Comparison of ENCODE assay signal across 19 cellular contexts in the genomic region with DNA sequence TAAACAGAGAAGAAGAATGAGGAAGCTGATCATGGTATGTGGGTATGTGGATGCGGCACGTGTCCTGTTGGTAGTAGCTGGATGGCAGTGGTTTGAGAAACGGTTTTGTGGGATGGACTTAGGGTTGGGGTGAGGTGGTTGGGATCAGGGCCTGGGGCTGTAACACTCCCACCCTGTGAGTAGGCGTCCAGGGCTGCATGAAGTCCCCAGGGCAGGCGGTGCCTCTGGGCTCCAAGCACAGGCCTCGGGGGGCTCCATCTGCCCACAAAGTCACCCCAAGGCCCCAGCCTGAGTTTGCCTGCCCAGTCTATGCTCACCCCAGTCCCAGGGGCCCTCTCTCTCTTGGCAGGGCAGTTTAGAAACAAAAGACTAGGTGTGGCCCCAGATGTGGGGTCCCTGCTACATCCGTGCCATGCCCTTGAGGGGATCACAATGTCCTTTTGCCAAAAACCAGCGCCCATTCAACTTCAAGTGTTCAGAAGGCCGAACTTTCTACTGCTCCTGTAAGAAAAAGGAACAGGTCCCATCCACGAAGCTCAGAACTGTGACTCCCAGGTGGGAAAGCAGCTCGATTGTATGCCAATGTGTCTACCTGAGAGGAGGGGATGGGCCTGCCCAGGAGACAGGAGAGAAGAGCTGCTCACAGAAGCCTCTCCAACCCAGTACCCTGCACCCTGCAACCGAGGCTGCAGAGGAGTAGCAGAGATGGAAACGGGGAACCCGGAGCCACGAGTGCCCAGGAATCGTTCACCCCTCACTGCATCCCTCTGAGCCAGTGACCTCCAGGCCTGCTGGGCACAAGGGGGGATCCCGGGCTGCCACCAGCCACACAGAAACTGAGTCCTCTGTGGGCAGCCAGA.
DNase-seq lines count a peak whose midpoint lies in the region; TF ChIP-seq lines count a peak whose summit lies in the region.
"Had no signal": no experiment of that assay in that cellular context is flagged by ENCODE, and none has a peak within 500 bp of the region (broad histone marks: within the 10 kb centered on the region; RNA-seq: fewer than 3 reads in every experiment).

No MANE protein-coding gene starts in this region.

- no peak overlapping the region for H3K23ac ChIP-seq in neuronal stem cell (ENCODE audit: low read depth, low read length, poor library complexity)

- H4K8ac ChIP-seq in neuronal stem cell (ENCODE audit: low read depth, low read length): no peak overlapping the region

- no CpG with 5 or more reads among the region's 17 CpGs for WGBS in neuronal stem cell (ENCODE audit: extremely low coverage in 2 of 2, insufficient read length in 2 of 2, insufficient replicate concordance in 1 of 2), 2 donors

- no peak overlapping the region for H3K14ac ChIP-seq in neuronal stem cell (ENCODE audit: low read length)

- no peak overlapping the region for H3K9ac ChIP-seq in neuronal stem cell (ENCODE audit: low read depth, low read length, poor library complexity)
- H3K9ac ChIP-seq: BLaER1 had no signal

- H2BK120ac ChIP-seq in neuronal stem cell (ENCODE audit: low read depth, low read length): no peak overlapping the region

- peak overlapping the region; percentile 5 for H2AK5ac ChIP-seq in neuronal stem cell (ENCODE audit: low read depth, low read length)

- DNase-seq in activated CD8-positive, alpha-beta memory T cell treated with anti-CD3 and anti-CD28 coated beads for 24 hours: peak; percentile 40
- DNase-seq in activated CD8-positive, alpha-beta memory T cell treated with anti-CD3 and anti-CD28 coated beads, Interleukin-2, amount 50 U/mL, for 4 hours: no peak
- DNase-seq in islet precursor cell (peak; percentile 31), neuronal stem cell (ENCODE audit: low spot score) (no peak), type B pancreatic cell (ENCODE audit: extremely low spot score, unreplicated experiment) (peak; percentile 58), H4 (ENCODE audit: low spot score) (no peak), activated gamma-delta T cell (lab: John Stamatoyannopoulos, UW) (no peak)
- no peak for DNase-seq in activated naive CD4-positive, alpha-beta T cell (lab: John Stamatoyannopoulos, UW)
- DNase-seq: Calu3; CD4-positive, alpha-beta memory T cell; DMS79 treated with DMSO at 0.1 percent for 48 hours; GF-D8; GOT3; IMR-90 had no signal

- no peak overlapping the region for H3K4me3 ChIP-seq in neuronal stem cell (ENCODE audit: low read length in 2 of 2)
- H3K4me3 ChIP-seq: A549, BLaER1, HAP-1 had no signal

- H3K79me1 ChIP-seq in neuronal stem cell (ENCODE audit: low read depth, low read length): no peaks in the 10 kb centered on the region

- H4K91ac ChIP-seq in neuronal stem cell (ENCODE audit: low read depth, low read length, poor library complexity): no peak overlapping the region

- TF ChIP-seq CTCF in type B pancreatic cell (conservative IDR thresholded peaks at IDR 0.05): no peak

- H3K4ac ChIP-seq in neuronal stem cell (ENCODE audit: low read length): no peak overlapping the region

- no peak overlapping the region for H2BK12ac ChIP-seq in neuronal stem cell (ENCODE audit: low read length)

- no peaks in the 10 kb centered on the region for H3K27me3 ChIP-seq in neuronal stem cell (ENCODE audit: control insufficient read depth in 3 of 3, insufficient read depth in 3 of 3, low read depth in 1 of 3, low read length in 3 of 3)
- H3K27me3 ChIP-seq: BLaER1 had no signal

- H2AFZ ChIP-seq in neuronal stem cell (ENCODE audit: low read length): no peak overlapping the region

- no peaks in the 10 kb centered on the region for H3K36me3 ChIP-seq in neuronal stem cell (replicated peaks in 1 of 2; ENCODE audit: control insufficient read depth in 2 of 2, insufficient read depth in 2 of 2, low read length in 2 of 2)
- H3K36me3 ChIP-seq: BLaER1, HAP-1 had no signal

- H3K27ac ChIP-seq in neuronal stem cell (replicated peaks; ENCODE audit: low read length): no peak overlapping the region
- H3K27ac ChIP-seq: 22Rv1, A549, BLaER1 had no signal

- H3K18ac ChIP-seq in neuronal stem cell (ENCODE audit: low read length): peak overlapping the region; percentile 77

- H3K27me3 Mint-ChIP-seq in type B pancreatic cell: peaks cover 10% of the 10 kb centered on the region
- H3K27me3 Mint-ChIP-seq: CD4-positive, alpha-beta memory T cell had no signal

- no peak overlapping the region for H2BK15ac ChIP-seq in neuronal stem cell (ENCODE audit: low read length)

- H3K4me2 ChIP-seq in neuronal stem cell (ENCODE audit: insufficient read depth, low read length, poor library complexity, severe bottlenecking): no peak overlapping the region
- H3K4me2 ChIP-seq: A549, BLaER1 had no signal

- no peaks in the 10 kb centered on the region for H3K9me3 ChIP-seq in neuronal stem cell (replicated peaks in 1 of 2; ENCODE audit: control insufficient read depth in 2 of 2, insufficient read depth in 1 of 2, low read depth in 1 of 2, low read length in 2 of 2)
- H3K9me3 ChIP-seq: A549, BLaER1, HAP-1 had no signal

- H3K4me1 Mint-ChIP-seq in type B pancreatic cell (ENCODE audit: unreplicated experiment): no peaks in the 10 kb centered on the region
- H3K4me1 Mint-ChIP-seq: CD14-positive monocyte; CD4-positive, alpha-beta memory T cell had no signal

- H3K4me3 Mint-ChIP-seq in type B pancreatic cell: no peak overlapping the region
- H3K4me3 Mint-ChIP-seq: CD14-positive monocyte; CD4-positive, alpha-beta memory T cell had no signal

- peaks cover 0 to 5% of the 10 kb centered on the region in 2 donors for H3K4me1 ChIP-seq in neuronal stem cell (ENCODE audit: control insufficient read depth in 2 of 2, insufficient read depth in 1 of 2, low read depth in 1 of 2, low read length in 2 of 2)
- H3K4me1 ChIP-seq: A549, BLaER1, HAP-1 had no signal

- no peaks in the 10 kb centered on the region for H3K36me3 Mint-ChIP-seq in type B pancreatic cell
- H3K36me3 Mint-ChIP-seq: CD14-positive monocyte; CD4-positive, alpha-beta memory T cell had no signal

- no peak overlapping the region for H2BK5ac ChIP-seq in neuronal stem cell (ENCODE audit: low read length)

- no peak overlapping the region for H3K27ac Mint-ChIP-seq in type B pancreatic cell
- H3K27ac Mint-ChIP-seq: CD14-positive monocyte; CD4-positive, alpha-beta memory T cell had no signal

- H3K9me3 Mint-ChIP-seq in type B pancreatic cell: no peaks in the 10 kb centered on the region

Comparison
In these comparisons a context has a peak if more than half of its experiments do, and no peak if none do; other contexts are left out.
1. DNase-seq: peak in activated CD8-positive, alpha-beta memory T cell treated with anti-CD3 and anti-CD28 coated beads for 24 hours (single experiment), islet precursor cell (single experiment) and type B pancreatic cell (single experiment); none in activated CD8-positive, alpha-beta memory T cell treated with anti-CD3 and anti-CD28 coated beads, Interleukin-2, amount 50 U/mL, for 4 hours (single experiment), neuronal stem cell (single experiment), activated naive CD4-positive, alpha-beta T cell (0 of 4), H4 (single experiment) and activated gamma-delta T cell (single experiment).